Comparison of ENCODE assay signal across 14 cellular contexts in the genomic region with DNA sequence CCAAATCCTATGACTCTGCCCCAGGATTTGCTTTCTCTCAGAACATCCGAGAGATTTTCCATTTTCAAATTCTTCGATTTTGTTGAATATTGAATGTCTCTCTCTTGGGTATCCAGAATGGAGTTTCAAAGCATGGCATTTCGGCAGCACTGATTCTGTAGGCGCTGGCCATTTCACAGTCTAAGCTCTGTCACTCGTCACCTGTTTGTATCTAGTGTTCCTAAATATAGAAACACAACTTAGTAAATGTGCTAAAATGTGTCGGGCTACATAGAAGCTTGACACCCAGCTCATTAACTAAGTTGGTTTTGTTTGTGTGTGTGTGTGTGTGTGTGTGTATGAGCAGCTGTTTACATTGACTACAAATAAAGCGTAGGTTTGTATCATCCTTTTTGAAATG.
DNase-seq lines count a peak whose midpoint lies in the region; ATAC-seq and TF ChIP-seq lines count a peak whose summit lies in the region.
"Had no signal": no experiment of that assay in that cellular context is flagged by ENCODE, and none has a peak within 500 bp of the region (broad histone marks: within the 10 kb centered on the region; RNA-seq: fewer than 3 reads in every experiment).

No MANE protein-coding gene starts in this region.

- intact Hi-C loops in heart left ventricle (cut with DNase I) (loop anchor here in 2 of 10 donors (5.0 to 10.0 kb wide), 3 partner anchors 164 to 687 kb away; partner anchors contain the start of gene FZD1 (in 1 of the 2)), left ventricle myocardium superior (cut with micrococcal nuclease) (no loop called here), lower lobe of right lung (cut with DNase I) (no loop called here)

- peak overlapping the region in 4 of 12 donors; percentile 36 to 49 (median 43) for H3K27ac ChIP-seq in heart left ventricle
- no peak overlapping the region for H3K27ac ChIP-seq in lower lobe of right lung
- H3K27ac ChIP-seq: C4-2B, HL-60 had no signal

- ATAC-seq in heart left ventricle (peak; percentile 60 to 88 (median 73)), left ventricle myocardium superior (peak; percentile 85), lower lobe of right lung (no peak)
- ATAC-seq: GM23338 had no signal

- 55 to 70% (median 66%) methylated on average over 7 of the region's 7 CpGs for WGBS in heart left ventricle, 4 donors

- no peak for TF ChIP-seq CTCF in heart left ventricle (IDR thresholded peaks at IDR 0.05)
- TF ChIP-seq CTCF in lower lobe of right lung (IDR thresholded peaks at IDR 0.05): no peak

- H3K4me1 ChIP-seq in heart left ventricle (peaks cover 0 to 18% (median 5%) of the 10 kb centered on the region in 12 donors), lower lobe of right lung (no peaks in the 10 kb centered on the region)
- H3K4me1 ChIP-seq: Caco-2 had no signal

- H3K9me3 ChIP-seq in heart left ventricle (no peaks in the 10 kb centered on the region), lower lobe of right lung (no peaks in the 10 kb centered on the region)
- H3K9me3 ChIP-seq: Caco-2 had no signal

- no peak for TF ChIP-seq POLR2A in heart left ventricle (IDR thresholded peaks at IDR 0.05)

- H3K4me3 ChIP-seq in heart left ventricle: no peak overlapping the region
- H3K4me3 ChIP-seq in lower lobe of right lung: no peak overlapping the region
- H3K4me3 ChIP-seq: GM23338 had no signal

- peak; percentile 7 for DNase-seq in SHP77 treated with DMSO at 0.1 percent for 48 hours (lab: John Stamatoyannopoulos, UW)
- no peak for DNase-seq in heart left ventricle
- no peak for DNase-seq in left ventricle myocardium superior
- DNase-seq in NCI-H2107 (lab: John Stamatoyannopoulos, UW): no peak
- DNase-seq in lower lobe of right lung: no peak
- no peak for DNase-seq in iPS-NIHi11 (ENCODE audit: low spot score)
- DNase-seq: AML-193; Caco-2; CD4-positive, alpha-beta T cell; HCEC 1CT; IMR-90 had no signal

- H3K27me3 ChIP-seq in heart left ventricle (no peaks in the 10 kb centered on the region), lower lobe of right lung (ENCODE audit: low read depth) (no peaks in the 10 kb centered on the region)

- H3K36me3 ChIP-seq in heart left ventricle: no peaks in the 10 kb centered on the region
- no peaks in the 10 kb centered on the region for H3K36me3 ChIP-seq in lower lobe of right lung

Comparison
In these comparisons a context has a peak if more than half of its experiments do, and no peak if none do; other contexts are left out.
1. ATAC-seq: peak in heart left ventricle (4 of 4) and left ventricle myocardium superior (single experiment); none in lower lobe of right lung (0 of 2).